ENCODE assay signal across 9 cellular contexts in the genomic region with DNA sequence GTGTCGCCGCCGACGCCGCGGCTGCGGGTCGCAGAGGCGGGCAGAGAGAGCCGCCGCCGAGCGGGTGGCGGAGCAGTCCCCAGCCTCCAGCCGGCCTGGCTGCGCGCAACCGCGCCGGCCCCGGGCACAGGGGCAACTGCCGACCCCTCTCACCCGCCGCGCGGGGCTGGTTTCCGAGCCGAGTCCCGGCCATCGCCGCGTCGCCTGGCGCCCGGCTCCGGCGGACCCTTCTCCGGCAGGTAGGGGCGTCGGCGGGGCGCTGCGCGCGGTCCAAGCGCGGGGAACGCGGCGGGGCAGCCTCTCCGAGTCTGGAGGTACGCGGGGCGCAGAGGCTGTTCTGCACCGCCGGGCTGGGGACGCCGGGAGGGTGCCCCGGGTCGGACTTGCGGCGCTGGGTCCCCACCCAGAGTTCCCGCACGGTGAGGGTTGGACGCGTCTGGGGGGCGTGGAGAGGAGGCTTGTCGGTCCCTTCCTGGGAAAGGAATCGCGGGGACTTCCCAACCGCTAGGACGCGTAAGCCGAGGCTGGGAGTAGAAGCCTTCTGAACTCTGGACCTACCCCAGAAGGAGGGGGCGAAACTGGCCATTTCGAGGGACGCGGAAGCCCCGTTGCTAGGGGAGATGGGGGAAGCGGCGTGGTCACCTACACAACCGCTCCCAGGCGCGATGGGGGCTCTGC.
A peak's percentile ranks its signal among the peaks of the same experiment; 100 is the strongest.
DNase-seq lines count a peak whose midpoint lies in the region; ATAC-seq and TF ChIP-seq lines count a peak whose summit lies in the region.
"Had no signal": no experiment of that assay in that cellular context is flagged by ENCODE, and none has a peak within 500 bp of the region (broad histone marks: within the 10 kb centered on the region; RNA-seq: fewer than 3 reads in every experiment).

No MANE protein-coding gene starts in this region.

- peak overlapping the region; percentile 82 for H3K4me3 ChIP-seq in HUES6 (ENCODE audit: low read depth, low read length)
- H3K4me3 ChIP-seq in skeletal muscle cell (ENCODE audit: low read depth, low read length), result peak overlapping the region; percentile 33
- H3K4me3 ChIP-seq in body of pancreas, result no peak overlapping the region
- H3K4me3 ChIP-seq: right lobe of liver had no signal

- H3K4me1 ChIP-seq in HUES6 (ENCODE audit: control insufficient read depth, insufficient read depth, low read length), result peaks cover 9% of the 10 kb centered on the region; the same call in 1 of the 2 replicates
- H3K4me1 ChIP-seq in body of pancreas, result peaks cover 12% of the 10 kb centered on the region
- H3K4me1 ChIP-seq: right lobe of liver had no signal

- ATAC-seq in HG02884 (IDR thresholded peaks at IDR 0.05; ENCODE audit: unreplicated experiment), result no peak
- no peak for ATAC-seq in body of pancreas
- ATAC-seq in GM19452 (IDR thresholded peaks at IDR 0.05; ENCODE audit: unreplicated experiment), result no peak

- intact Hi-C loops in body of pancreas (cut with DNase I), result no loop called here

- H3K4me1 Mint-ChIP-seq in glutamatergic neuron (ENCODE audit: low read depth, unreplicated experiment), result peaks cover 16% of the 10 kb centered on the region

- peaks cover 10% of the 10 kb centered on the region for H3K27me3 Mint-ChIP-seq in glutamatergic neuron (ENCODE audit: unreplicated experiment)

- H3K27me3 ChIP-seq in HUES6 (ENCODE audit: control insufficient read depth, insufficient read depth, low read length) (peaks cover 63% of the 10 kb centered on the region), body of pancreas (no peaks in the 10 kb centered on the region)
- H3K27me3 ChIP-seq: right lobe of liver had no signal

- no peak for TF ChIP-seq POLR2A in body of pancreas (IDR thresholded peaks at IDR 0.05)

- DNase-seq in UCSD-AML1 (lab: John Stamatoyannopoulos, UW; ENCODE audit: unreplicated experiment), result peak; percentile 48
- peak; percentile 66 for DNase-seq in glutamatergic neuron
- no peak for DNase-seq in skeletal muscle cell (ENCODE audit: low read depth)
- no peak for DNase-seq in body of pancreas
- DNase-seq: NCI-H2171 had no signal

- H3K9me3 ChIP-seq in HUES6 (ENCODE audit: control insufficient read depth, insufficient read depth, low read depth, low read length) (no peaks in the 10 kb centered on the region), body of pancreas (no peaks in the 10 kb centered on the region)
- H3K9me3 ChIP-seq: right lobe of liver had no signal

- no peaks in the 10 kb centered on the region for H3K36me3 Mint-ChIP-seq in glutamatergic neuron (ENCODE audit: unreplicated experiment)

- H3K4me3 Mint-ChIP-seq in glutamatergic neuron (ENCODE audit: unreplicated experiment), result peak overlapping the region; percentile 92

- peaks cover 20% of the 10 kb centered on the region for H3K9me3 Mint-ChIP-seq in glutamatergic neuron (ENCODE audit: unreplicated experiment)

- H3K9ac ChIP-seq in HUES6 (ENCODE audit: low read length), result peak overlapping the region; percentile 5

- 1 to 3% methylated on average over 16 to 64 of the region's 84 CpGs for WGBS in body of pancreas, 2 donors

- H3K36me3 ChIP-seq in HUES6 (ENCODE audit: control insufficient read depth, insufficient read depth, low read length) (no peaks in the 10 kb centered on the region), body of pancreas (replicated peaks in 1 of 2; ENCODE audit: insufficient read depth in 1 of 2, low read depth in 2 of 2) (no peaks in the 10 kb centered on the region)
- H3K36me3 ChIP-seq: right lobe of liver had no signal

- peak overlapping the region; percentile 96 for H3K27ac Mint-ChIP-seq in glutamatergic neuron (ENCODE audit: unreplicated experiment)

- H3K27ac ChIP-seq in HUES6 (ENCODE audit: low read depth, low read length), result no peak overlapping the region
- H3K27ac ChIP-seq in body of pancreas, result no peak overlapping the region
- H3K27ac ChIP-seq: right lobe of liver had no signal

- TF ChIP-seq CTCF in glutamatergic neuron (IDR thresholded peaks at IDR 0.05; ENCODE audit: partially characterized antibody, unreplicated experiment) (no peak), body of pancreas (IDR thresholded peaks at IDR 0.05) (no peak)

Comparison
In these comparisons a context has a peak if more than half of its experiments do, and no peak if none do; other contexts are left out.
1. H3K4me3 ChIP-seq: peak in HUES6 (single experiment) and skeletal muscle cell (single experiment); none in body of pancreas (0 of 2).
2. DNase-seq: peak in UCSD-AML1 (single experiment) and glutamatergic neuron (single experiment); none in skeletal muscle cell (single experiment) and body of pancreas (0 of 4).